22 cellular contexts compared by ENCODE assay signal in the genomic region with DNA sequence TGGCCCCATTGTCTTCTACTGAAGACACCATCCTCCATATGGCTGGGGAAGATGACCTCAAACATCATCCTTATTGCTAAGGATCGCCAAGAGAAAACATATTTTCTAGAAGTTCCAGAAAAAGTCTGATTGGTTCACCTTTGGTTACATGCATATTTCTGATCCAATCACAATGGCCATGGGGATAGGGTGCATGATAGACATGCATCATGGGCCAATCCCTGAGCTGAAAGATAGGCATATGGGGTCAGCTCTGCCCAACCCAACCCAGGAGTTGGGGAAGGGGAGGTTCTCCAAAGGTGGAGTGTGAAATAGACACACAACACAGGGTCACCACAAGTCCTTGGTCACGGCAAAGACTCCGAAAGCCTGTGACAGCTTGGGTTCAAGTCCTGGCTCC.
DNase-seq lines count a peak whose midpoint lies in the region; ATAC-seq, FAIRE-seq and TF ChIP-seq lines count a peak whose summit lies in the region.
"Had no signal": no experiment of that assay in that cellular context is flagged by ENCODE, and none has a peak within 500 bp of the region (broad histone marks: within the 10 kb centered on the region; RNA-seq: fewer than 3 reads in every experiment).

No MANE protein-coding gene starts in this region.

- POLR2A ChIA-PET in K562 (lab: Yijun Ruan, JAX): interaction anchor here (1.3 kb wide), 1 partner anchor 20 kb away, joined by 4 read pairs; no protein-coding TSS in a partner anchor

- H3F3A ChIP-seq in MM.1S (ENCODE audit: insufficient read depth, low read length): peaks cover 15% of the 10 kb centered on the region

- CTCF ChIA-PET in K562 (lab: Yijun Ruan, JAX; ENCODE audit: low intra/inter-chr PET ratio): no interaction called here

- TF ChIP-seq POLR2A in K562 (conservative IDR thresholded peaks at IDR 0.05): no peak

- no peak for TF ChIP-seq EP300 in K562 (IDR thresholded peaks at IDR 0.05; ENCODE audit: low read length)

- H3K27ac Mint-ChIP-seq in type B pancreatic cell: peak overlapping the region; percentile 87
- H3K27ac Mint-ChIP-seq: B cell; CD4-positive, CD25-positive, alpha-beta regulatory T cell; CD8-positive, alpha-beta memory T cell; IgD-negative memory B cell had no signal

- H3K9me2 ChIP-seq in MM.1S (replicated peaks; ENCODE audit: insufficient read depth, low read length): no peaks in the 10 kb centered on the region

- H3K36me3 ChIP-seq in MM.1S (replicated peaks; ENCODE audit: insufficient read depth, low read length) (no peaks in the 10 kb centered on the region), K562 (ENCODE audit: control insufficient read depth, insufficient read depth, low read length) (no peaks in the 10 kb centered on the region), WERI-Rb-1 (no peaks in the 10 kb centered on the region)
- H3K36me3 ChIP-seq: BLaER1 treated with 17β-estradiol and CSF1 and Interleukin-3, amounts not matched to agents 10 nM and 100 nM; HAP-1 had no signal

- peak overlapping the region; percentile 12; the same call in 1 of the 2 replicates for H2AFZ ChIP-seq in MM.1S (ENCODE audit: low read length)
- H2AFZ ChIP-seq in K562 (ENCODE audit: low read depth, low read length): no peak overlapping the region
- H2AFZ ChIP-seq: GM23248 had no signal

- no peak overlapping the region for H3K4me3 Mint-ChIP-seq in type B pancreatic cell
- H3K4me3 Mint-ChIP-seq: B cell; CD4-positive, CD25-positive, alpha-beta regulatory T cell; CD8-positive, alpha-beta memory T cell; IgD-negative memory B cell had no signal

- TF ChIP-seq RAD21 in K562 (CRISPR knock-in tag; conservative IDR thresholded peaks at IDR 0.05 in 1 of 2, IDR thresholded peaks at IDR 0.05 in 1 of 2): no peak

- H3K79me2 ChIP-seq in MM.1S (ENCODE audit: low read length): no peaks in the 10 kb centered on the region
- no peaks in the 10 kb centered on the region for H3K79me2 ChIP-seq in K562 (ENCODE audit: control insufficient read depth, insufficient read depth, low read length)

- H3K9me3 ChIP-seq in MM.1S (replicated peaks; ENCODE audit: insufficient read depth, low read length) (no peaks in the 10 kb centered on the region), K562 (replicated peaks; ENCODE audit: control insufficient read depth, insufficient read depth, low read depth, low read length) (no peaks in the 10 kb centered on the region), WERI-Rb-1 (ENCODE audit: severe bottlenecking) (no peaks in the 10 kb centered on the region)
- H3K9me3 ChIP-seq: HAP-1 had no signal

- H3K9me1 ChIP-seq in K562 (ENCODE audit: control insufficient read depth, insufficient read depth, low read length): no peaks in the 10 kb centered on the region

- no TSS peak for BruUV-seq in K562 (replicated peaks; lab: Mats Ljungman, UMichigan)

- H3K9me3 Mint-ChIP-seq in type B pancreatic cell: peaks cover 5% of the 10 kb centered on the region
- H3K9me3 Mint-ChIP-seq: CD4-positive, CD25-positive, alpha-beta regulatory T cell; CD8-positive, alpha-beta memory T cell; IgD-negative memory B cell had no signal

- in situ Hi-C loops in K562 (cut with MboI): no loop called here

- H3K4me1 Mint-ChIP-seq in type B pancreatic cell (ENCODE audit: unreplicated experiment): peaks cover 18% of the 10 kb centered on the region
- H3K4me1 Mint-ChIP-seq: CD4-positive, CD25-positive, alpha-beta regulatory T cell; CD8-positive, alpha-beta memory T cell had no signal

- no peaks in the 10 kb centered on the region for H3K27me3 Mint-ChIP-seq in type B pancreatic cell
- H3K27me3 Mint-ChIP-seq: CD4-positive, CD25-positive, alpha-beta regulatory T cell had no signal

- peak overlapping the region; percentile 6; the same call in 1 of the 2 replicates for H3K4me3 ChIP-seq in MM.1S (ENCODE audit: low read length)
- no peak overlapping the region for H3K4me3 ChIP-seq in K562
- H3K4me3 ChIP-seq in WERI-Rb-1 (ENCODE audit: low read depth, low read length): no peak overlapping the region
- H3K4me3 ChIP-seq: BLaER1 treated with 17β-estradiol and CSF1 and Interleukin-3, amounts not matched to agents 10 nM and 100 nM; GM23248; HAP-1 had no signal

- H3K36me3 Mint-ChIP-seq in type B pancreatic cell: no peaks in the 10 kb centered on the region
- H3K36me3 Mint-ChIP-seq: CD4-positive, CD25-positive, alpha-beta regulatory T cell; CD8-positive, alpha-beta memory T cell; IgD-negative memory B cell had no signal

- FAIRE-seq in K562 (lab: Jason Lieb, UNC): peak; percentile 11
- FAIRE-seq: GM12891, GM19239, HepG2 had no signal

- H4K20me1 ChIP-seq in MM.1S (ENCODE audit: insufficient read depth, low read length) (no peaks in the 10 kb centered on the region), K562 (replicated peaks; ENCODE audit: control insufficient read depth, insufficient read depth, low read length) (no peaks in the 10 kb centered on the region)
- H4K20me1 ChIP-seq: BLaER1 treated with 17β-estradiol and CSF1 and Interleukin-3, amounts not matched to agents 10 nM and 100 nM had no signal

- peak overlapping the region; percentile 38 for H3K4me2 ChIP-seq in MM.1S (ENCODE audit: low read depth, low read length)
- H3K4me2 ChIP-seq in K562 (ENCODE audit: insufficient read depth, low read length): no peak overlapping the region
- H3K4me2 ChIP-seq: BLaER1 treated with 17β-estradiol and CSF1 and Interleukin-3, amounts not matched to agents 10 nM and 100 nM had no signal

- no peak for TF ChIP-seq CTCF in MM.1S (IDR thresholded peaks at IDR 0.05; ENCODE audit: low read length)
- TF ChIP-seq CTCF in K562 (IDR thresholded peaks at IDR 0.05 in 2 of 3, conservative IDR thresholded peaks at IDR 0.05 in 1 of 3; ENCODE audit: insufficient read depth in 2 of 3, low read depth in 1 of 3, low read length in 3 of 3): no peak
- TF ChIP-seq CTCF in foreskin keratinocyte (conservative IDR thresholded peaks at IDR 0.05): no peak
- no peak for TF ChIP-seq CTCF in type B pancreatic cell (conservative IDR thresholded peaks at IDR 0.05)
- TF ChIP-seq CTCF in WERI-Rb-1 (IDR thresholded peaks at IDR 0.05; ENCODE audit: low read depth, low read length): no peak

- H3K4me1 ChIP-seq in MM.1S (ENCODE audit: low read length): peaks cover 32% of the 10 kb centered on the region
- peaks cover 4 to 18% of the 10 kb centered on the region in 2 experiments; a peak in 4 of 5 replicates for H3K4me1 ChIP-seq in K562 (replicated peaks in 1 of 2; ENCODE audit: control insufficient read depth in 2 of 2, insufficient read depth in 2 of 2, low read length in 2 of 2)
- peaks cover 16% of the 10 kb centered on the region for H3K4me1 ChIP-seq in foreskin keratinocyte
- H3K4me1 ChIP-seq: HAP-1 had no signal

- DNase-seq in MM.1S (no peak), K562 (ENCODE audit: extremely low read depth in 1 of 4, low spot score in 3 of 4) (peak in 3 of 4 experiments; percentile 45 to 49 (median 49)), foreskin keratinocyte (no peak), type B pancreatic cell (ENCODE audit: extremely low spot score, unreplicated experiment) (no peak), ureter (ENCODE audit: low spot score) (no peak), WERI-Rb-1 (no peak)
- DNase-seq: CD4-positive, CD25-positive, alpha-beta regulatory T cell; CD8-positive, alpha-beta memory T cell; COR-L47; DMS 273 treated with DMSO at 0.1 percent for 48 hours; DMS53; DND-41; EL; GM23248 had no signal

- intact Hi-C loops in K562 (cut with micrococcal nuclease): no loop called here

- ATAC-seq in K562 (peak; percentile 24; the same call in 2 of the 3 replicates), foreskin keratinocyte (no peak), HG02852 (IDR thresholded peaks at IDR 0.05; ENCODE audit: unreplicated experiment) (no peak)

- H3K27me3 ChIP-seq in MM.1S (replicated peaks; ENCODE audit: insufficient read depth, low read length): no peaks in the 10 kb centered on the region
- H3K27me3 ChIP-seq in K562 (ENCODE audit: control insufficient read depth in 2 of 2, insufficient read depth in 2 of 2, low read length in 2 of 2): peaks cover 7 to 16% of the 10 kb centered on the region in 2 experiments; a peak in 3 of 5 replicates
- peaks cover 6% of the 10 kb centered on the region for H3K27me3 ChIP-seq in foreskin keratinocyte
- H3K27me3 ChIP-seq in WERI-Rb-1 (ENCODE audit: insufficient read depth, low read depth, severe bottlenecking): peaks cover 3% of the 10 kb centered on the region
- H3K27me3 ChIP-seq: BLaER1 treated with 17β-estradiol and CSF1 and Interleukin-3, amounts not matched to agents 10 nM and 100 nM had no signal

- H3K9ac ChIP-seq in MM.1S (ENCODE audit: low read length) (no peak overlapping the region), K562 (ENCODE audit: insufficient read depth in 1 of 2, low read depth in 2 of 2, low read length in 2 of 2) (no peak overlapping the region)
- H3K9ac ChIP-seq: BLaER1 treated with 17β-estradiol and CSF1 and Interleukin-3, amounts not matched to agents 10 nM and 100 nM; GM23248 had no signal

- WGBS in K562 (ENCODE audit: insufficient coverage, low coverage, missing lambda C conversion rate): 34% methylated on average over 3 of the region's 3 CpGs

- H3K27ac ChIP-seq in MM.1S (ENCODE audit: low read length) (peak overlapping the region; percentile 34; the same call in 1 of the 2 replicates), K562 (ENCODE audit: extremely low read depth, low read depth, low read length) (no peak overlapping the region), foreskin keratinocyte (peak overlapping the region; percentile 65), WERI-Rb-1 (no peak overlapping the region)
- H3K27ac ChIP-seq: BLaER1 treated with 17β-estradiol and CSF1 and Interleukin-3, amounts not matched to agents 10 nM and 100 nM; GM23248 had no signal

TF ChIP-seq in K562, 482 proteins besides CTCF, POLR2A, EP300 and RAD21 (continues in another document):
- TF ChIP-seq, protein P1, sequence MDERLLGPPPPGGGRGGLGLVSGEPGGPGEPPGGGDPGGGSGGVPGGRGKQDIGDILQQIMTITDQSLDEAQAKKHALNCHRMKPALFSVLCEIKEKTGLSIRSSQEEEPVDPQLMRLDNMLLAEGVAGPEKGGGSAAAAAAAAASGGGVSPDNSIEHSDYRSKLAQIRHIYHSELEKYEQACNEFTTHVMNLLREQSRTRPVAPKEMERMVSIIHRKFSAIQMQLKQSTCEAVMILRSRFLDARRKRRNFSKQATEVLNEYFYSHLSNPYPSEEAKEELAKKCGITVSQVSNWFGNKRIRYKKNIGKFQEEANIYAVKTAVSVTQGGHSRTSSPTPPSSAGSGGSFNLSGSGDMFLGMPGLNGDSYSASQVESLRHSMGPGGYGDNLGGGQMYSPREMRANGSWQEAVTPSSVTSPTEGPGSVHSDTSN (CRISPR knock-in tag; IDR thresholded peaks at IDR 0.05; ENCODE audit: low read depth): peak; percentile 48; the same call in 1 of the 2 replicates
- TF ChIP-seq, protein P1 (tag; conservative IDR thresholded peaks at IDR 0.05; ENCODE audit: low read depth): peak; percentile 80

Comparison
In these comparisons a context has a peak if more than half of its experiments do, and no peak if none do; other contexts are left out.
1. DNase-seq: peak in K562 (3 of 4); none in MM.1S (single experiment), foreskin keratinocyte (0 of 2), type B pancreatic cell (single experiment), ureter (single experiment) and WERI-Rb-1 (single experiment).
2. H3K27ac ChIP-seq: peak in MM.1S (single experiment) and foreskin keratinocyte (single experiment); none in K562 (single experiment) and WERI-Rb-1 (single experiment).